1 cellular context compared by ENCODE assay signal in genomic region chr7:44112231-44112996, GRCh38.
TF ChIP-seq lines count a peak whose summit lies in the region.

No MANE protein-coding gene starts in this region.

TF ChIP-seq in GM23338, 12 proteins besides CTCF, POLR2A, EP300 and RAD21:
- TF ChIP-seq EZH2phosphoT487 (IDR thresholded peaks at IDR 0.05; ENCODE audit: unreplicated experiment) (no peak), ZNF114 (CRISPR knock-in tag; IDR thresholded peaks at IDR 0.05) (no peak), POLR2AphosphoS5 (IDR thresholded peaks at IDR 0.05; ENCODE audit: low read depth) (no peak), REST (IDR thresholded peaks at IDR 0.05; ENCODE audit: unreplicated experiment) (no peak), JUNB (IDR thresholded peaks at IDR 0.05; ENCODE audit: unreplicated experiment) (no peak), CREB1 (CRISPR knock-in tag; IDR thresholded peaks at IDR 0.05; ENCODE audit: low read depth) (no peak), EZH2 (IDR thresholded peaks at IDR 0.05; ENCODE audit: low read depth, unreplicated experiment) (no peak), ZNF462 (CRISPR knock-in tag; IDR thresholded peaks at IDR 0.05) (no peak), ETS1 (IDR thresholded peaks at IDR 0.05) (no peak), STAT1 (IDR thresholded peaks at IDR 0.05; ENCODE audit: unreplicated experiment) (no peak), NANOG (IDR thresholded peaks at IDR 0.05; ENCODE audit: borderline replicate concordance) (no peak), ZNF331 (CRISPR knock-in tag; IDR thresholded peaks at IDR 0.05; ENCODE audit: low read depth) (no peak)
